ENCODE assay signal across 1 cellular context in the genomic region with DNA sequence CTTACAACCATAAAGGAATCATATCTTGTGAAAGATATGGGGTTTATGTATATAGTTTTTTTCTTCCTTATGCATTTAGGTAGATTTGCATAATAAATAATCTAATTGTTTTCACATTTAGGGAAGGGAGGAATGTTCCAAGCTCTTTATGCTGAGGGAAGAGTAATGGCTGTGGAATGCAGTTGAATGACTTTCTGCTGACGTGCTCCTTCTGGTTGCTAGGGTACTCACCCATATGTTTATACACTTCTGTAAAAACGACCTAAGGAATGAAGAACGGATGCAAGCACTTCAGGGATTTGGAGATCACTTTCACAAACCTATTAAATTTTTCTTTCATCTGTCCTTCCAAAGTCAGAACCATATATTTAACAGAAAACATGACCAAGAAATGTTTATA.
TF ChIP-seq lines count a peak whose summit lies in the region.

No MANE protein-coding gene starts in this region.

TF ChIP-seq in K562, 482 proteins besides CTCF, POLR2A, EP300 and RAD21 (continued from another document):
- TF ChIP-seq JUN (IDR thresholded peaks at IDR 0.05; ENCODE audit: borderline replicate concordance, low read depth, low read length) (no peak), JUN (CRISPR knock-in tag; IDR thresholded peaks at IDR 0.05; ENCODE audit: borderline replicate concordance) (no peak), RFX1 (IDR thresholded peaks at IDR 0.05) (peak; percentile 64), ZFP36 (IDR thresholded peaks at IDR 0.05; ENCODE audit: low read depth, low read length, partially characterized antibody) (no peak), ZNF217 (CRISPR knock-in tag; IDR thresholded peaks at IDR 0.05) (no peak), KDM5B (IDR thresholded peaks at IDR 0.05; ENCODE audit: insufficient replicate concordance, low read depth, low read length) (no peak), ZNF133 (CRISPR knock-in tag; IDR thresholded peaks at IDR 0.05) (no peak), KLF6 (CRISPR knock-in tag; IDR thresholded peaks at IDR 0.05; ENCODE audit: borderline replicate concordance) (no peak), C11orf30 (IDR thresholded peaks at IDR 0.05; ENCODE audit: low read depth) (peak; percentile 54; the same call in 1 of the 2 replicates), ZNF316 (IDR thresholded peaks at IDR 0.05) (peak; percentile 45), NR1H2 (CRISPR knock-in tag; IDR thresholded peaks at IDR 0.05) (no peak), RBM17 (IDR thresholded peaks at IDR 0.05; ENCODE audit: borderline replicate concordance, low read depth, low read length) (no peak), FOSL1 (tag; conservative IDR thresholded peaks at IDR 0.05) (peak; percentile 74), MTA2 (IDR thresholded peaks at IDR 0.05; ENCODE audit: low read depth) (no peak), ETS2 (tag; IDR thresholded peaks at IDR 0.05; ENCODE audit: borderline replicate concordance, poor library complexity, severe bottlenecking) (no peak), PURB (CRISPR knock-in tag; IDR thresholded peaks at IDR 0.05; ENCODE audit: low read depth) (no peak), FOXJ2 (tag; IDR thresholded peaks at IDR 0.05) (peak; percentile 80; the same call in 1 of the 2 replicates), HDGF (IDR thresholded peaks at IDR 0.05) (no peak), NEUROD1 (IDR thresholded peaks at IDR 0.05; ENCODE audit: borderline replicate concordance, low read depth, low read length, partially characterized antibody) (no peak), MAFK (IDR thresholded peaks at IDR 0.05; ENCODE audit: low read length) (peak; percentile 9; the same call in 1 of the 2 replicates), TEAD4 (IDR thresholded peaks at IDR 0.05; ENCODE audit: low read length) (0 out of 2 replicates have a peak, but pooled peaks have one; percentile 25), TEAD4 (CRISPR knock-in tag; IDR thresholded peaks at IDR 0.05; ENCODE audit: borderline replicate concordance) (no peak), MAFF (IDR thresholded peaks at IDR 0.05; ENCODE audit: low read length) (peak; percentile 10; the same call in 1 of the 2 replicates), RBFOX2 (IDR thresholded peaks at IDR 0.05; ENCODE audit: low read depth, low read length) (no peak)
- TF ChIP-seq, protein P1, sequence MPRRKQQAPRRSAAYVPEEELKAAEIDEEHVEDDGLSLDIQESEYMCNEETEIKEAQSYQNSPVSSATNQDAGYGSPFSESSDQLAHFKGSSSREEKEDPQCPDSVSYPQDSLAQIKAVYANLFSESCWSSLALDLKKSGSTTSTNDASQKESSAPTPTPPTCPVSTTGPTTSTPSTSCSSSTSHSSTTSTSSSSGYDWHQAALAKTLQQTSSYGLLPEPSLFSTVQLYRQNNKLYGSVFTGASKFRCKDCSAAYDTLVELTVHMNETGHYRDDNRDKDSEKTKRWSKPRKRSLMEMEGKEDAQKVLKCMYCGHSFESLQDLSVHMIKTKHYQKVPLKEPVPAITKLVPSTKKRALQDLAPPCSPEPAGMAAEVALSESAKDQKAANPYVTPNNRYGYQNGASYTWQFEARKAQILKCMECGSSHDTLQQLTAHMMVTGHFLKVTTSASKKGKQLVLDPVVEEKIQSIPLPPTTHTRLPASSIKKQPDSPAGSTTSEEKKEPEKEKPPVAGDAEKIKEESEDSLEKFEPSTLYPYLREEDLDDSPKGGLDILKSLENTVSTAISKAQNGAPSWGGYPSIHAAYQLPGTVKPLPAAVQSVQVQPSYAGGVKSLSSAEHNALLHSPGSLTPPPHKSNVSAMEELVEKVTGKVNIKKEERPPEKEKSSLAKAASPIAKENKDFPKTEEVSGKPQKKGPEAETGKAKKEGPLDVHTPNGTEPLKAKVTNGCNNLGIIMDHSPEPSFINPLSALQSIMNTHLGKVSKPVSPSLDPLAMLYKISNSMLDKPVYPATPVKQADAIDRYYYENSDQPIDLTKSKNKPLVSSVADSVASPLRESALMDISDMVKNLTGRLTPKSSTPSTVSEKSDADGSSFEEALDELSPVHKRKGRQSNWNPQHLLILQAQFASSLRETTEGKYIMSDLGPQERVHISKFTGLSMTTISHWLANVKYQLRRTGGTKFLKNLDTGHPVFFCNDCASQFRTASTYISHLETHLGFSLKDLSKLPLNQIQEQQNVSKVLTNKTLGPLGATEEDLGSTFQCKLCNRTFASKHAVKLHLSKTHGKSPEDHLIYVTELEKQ (CRISPR knock-in tag; IDR thresholded peaks at IDR 0.05): no peak
- TF ChIP-seq, protein P2, sequence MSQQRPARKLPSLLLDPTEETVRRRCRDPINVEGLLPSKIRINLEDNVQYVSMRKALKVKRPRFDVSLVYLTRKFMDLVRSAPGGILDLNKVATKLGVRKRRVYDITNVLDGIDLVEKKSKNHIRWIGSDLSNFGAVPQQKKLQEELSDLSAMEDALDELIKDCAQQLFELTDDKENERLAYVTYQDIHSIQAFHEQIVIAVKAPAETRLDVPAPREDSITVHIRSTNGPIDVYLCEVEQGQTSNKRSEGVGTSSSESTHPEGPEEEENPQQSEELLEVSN (IDR thresholded peaks at IDR 0.05; ENCODE audit: borderline replicate concordance in 1 of 2, extremely low read depth in 1 of 2, insufficient read depth in 1 of 2, insufficient read length in 1 of 2, low read depth in 1 of 2, low read length in 1 of 2, poor library complexity in 1 of 2, severe bottlenecking in 1 of 2): no peak
- TF ChIP-seq, protein P3, sequence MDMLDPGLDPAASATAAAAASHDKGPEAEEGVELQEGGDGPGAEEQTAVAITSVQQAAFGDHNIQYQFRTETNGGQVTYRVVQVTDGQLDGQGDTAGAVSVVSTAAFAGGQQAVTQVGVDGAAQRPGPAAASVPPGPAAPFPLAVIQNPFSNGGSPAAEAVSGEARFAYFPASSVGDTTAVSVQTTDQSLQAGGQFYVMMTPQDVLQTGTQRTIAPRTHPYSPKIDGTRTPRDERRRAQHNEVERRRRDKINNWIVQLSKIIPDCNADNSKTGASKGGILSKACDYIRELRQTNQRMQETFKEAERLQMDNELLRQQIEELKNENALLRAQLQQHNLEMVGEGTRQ (CRISPR knock-in tag; IDR thresholded peaks at IDR 0.05): no peak
TF ChIP-seq in K562: peak in this region for 9.
